In the genomic region with DNA sequence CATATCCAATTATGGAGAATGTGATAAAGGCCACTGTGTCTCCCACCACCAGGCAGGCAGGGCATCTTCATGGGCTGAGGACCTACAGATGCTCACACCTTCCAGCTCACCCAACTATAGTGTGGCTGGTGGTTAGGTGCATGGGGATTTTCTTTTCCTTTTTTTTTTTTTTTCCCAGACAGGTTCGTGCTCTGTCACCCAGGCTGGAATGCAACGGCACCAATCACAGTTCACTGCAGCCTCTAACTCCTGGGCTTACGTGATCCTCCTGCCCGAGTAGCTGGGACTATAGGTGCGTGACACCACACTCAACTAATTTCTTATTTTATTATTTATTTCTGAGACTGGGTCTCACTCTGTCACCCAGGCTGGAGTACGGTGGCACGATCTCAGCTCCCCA, we compare ENCODE assay signal across 6 cellular contexts. TPM values are rescaled to one million over a fixed set of nuclear protein-coding genes. Genes with fewer than 3 reads are reported as not detected.
"Had no signal": no experiment of that assay in that cellular context is flagged by ENCODE, and none has a peak within 500 bp of the region (broad histone marks: within the 10 kb centered on the region; RNA-seq: fewer than 3 reads in every experiment).

No MANE protein-coding gene starts in this region.

RNA-seq across cellular contexts. Expression of a gene that starts 29.6 kb away (rescaled TPM):
- total RNA-seq: GM23248, H4, H7, HepG2, HT1080 had no signal
- polyA plus RNA-seq: GM23248, HepG2 had no signal

RNA-seq across cellular contexts. Expression of a gene that starts 58.2 kb away (rescaled TPM):
- total RNA-seq: GM23248, H4, H7, HepG2, HFFc6, HT1080 had no signal
- polyA plus RNA-seq: HepG2 had no signal
